ENCODE assay signal across 11 cellular contexts in the genomic region with DNA sequence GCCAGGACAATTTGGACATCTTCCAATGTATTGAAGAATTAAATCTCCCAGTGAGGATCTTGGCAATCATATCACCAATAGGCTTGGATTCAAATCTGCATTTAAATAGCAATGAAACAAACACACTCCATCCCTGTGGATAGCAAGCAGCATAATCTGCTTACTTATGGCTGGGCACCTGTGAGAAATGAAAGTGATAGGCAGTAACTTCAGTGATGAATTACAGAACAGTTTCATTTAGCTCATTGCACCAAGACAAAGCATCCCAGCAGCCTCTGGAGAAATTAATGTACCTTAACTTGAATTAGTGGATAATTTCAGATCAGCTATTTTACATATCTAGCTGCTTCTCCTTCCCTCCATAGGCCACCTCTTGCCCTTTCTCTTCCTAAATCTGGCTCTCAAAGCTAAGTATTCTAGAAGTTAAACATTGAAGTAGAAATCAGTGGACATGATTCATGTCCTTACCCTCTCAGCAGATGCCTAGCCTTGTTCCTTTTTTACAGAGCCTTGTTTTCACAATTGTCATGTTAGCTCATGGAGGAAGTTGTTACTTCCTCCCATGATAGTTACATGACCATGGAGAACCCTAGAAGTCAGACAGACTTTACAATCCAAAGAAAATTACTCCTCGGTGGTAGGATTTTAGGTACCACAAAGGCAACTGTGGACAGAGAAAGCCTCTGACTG.
DNase-seq lines count a peak whose midpoint lies in the region; ATAC-seq, FAIRE-seq and TF ChIP-seq lines count a peak whose summit lies in the region.
"Had no signal": no experiment of that assay in that cellular context is flagged by ENCODE, and none has a peak within 500 bp of the region (broad histone marks: within the 10 kb centered on the region; RNA-seq: fewer than 3 reads in every experiment).

No MANE protein-coding gene starts in this region.

- FAIRE-seq in GM12892 (lab: Jason Lieb, UNC): peak; percentile 60
- FAIRE-seq: bronchial epithelial cell had no signal

- H3K36me3 Mint-ChIP-seq in activated T-cell treated with anti-CD3 and anti-CD28 coated beads, Interleukin-2, amount 50 U/mL, for 4 hours (ENCODE audit: insufficient read depth): peaks cover 1% of the 10 kb centered on the region

- H3K4me3 Mint-ChIP-seq in activated T-cell treated with anti-CD3 and anti-CD28 coated beads, Interleukin-2, amount 50 U/mL, for 4 hours: no peak overlapping the region

- no peak for TF ChIP-seq POLR2A in GM12892 (IDR thresholded peaks at IDR 0.05; ENCODE audit: low read depth, low read length)

- ATAC-seq in GM19463 (IDR thresholded peaks at IDR 0.05; ENCODE audit: unreplicated experiment) (peak; percentile 68), HG03025 (IDR thresholded peaks at IDR 0.05; ENCODE audit: low FRiP score, unreplicated experiment) (peak; percentile 59), HG02884 (IDR thresholded peaks at IDR 0.05; ENCODE audit: unreplicated experiment) (no peak)
- no peak for ATAC-seq in activated T-cell treated with anti-CD3 and anti-CD28 coated beads, Interleukin-2, amount 50 U/mL, for 4 hours

- DNase-seq in GM12892 (ENCODE audit: insufficient read length) (no peak), SKM-1 (lab: John Stamatoyannopoulos, UW; ENCODE audit: unreplicated experiment) (peak; percentile 75), COLO829 (ENCODE audit: low spot score) (no peak)
- DNase-seq in central memory CD4-positive, alpha-beta T cell: no peak
- no peak for DNase-seq in activated T-cell treated with anti-CD3 and anti-CD28 coated beads, Interleukin-2, amount 50 U/mL, for 4 hours
- DNase-seq: activated CD4-positive, CD25-positive, alpha-beta regulatory T cell; NCI-H226 had no signal

- peaks cover 15% of the 10 kb centered on the region for H3K27me3 Mint-ChIP-seq in activated T-cell treated with anti-CD3 and anti-CD28 coated beads, Interleukin-2, amount 50 U/mL, for 4 hours (ENCODE audit: low read depth)

- H3K9me3 Mint-ChIP-seq in activated T-cell treated with anti-CD3 and anti-CD28 coated beads, Interleukin-2, amount 50 U/mL, for 4 hours: peaks cover 4% of the 10 kb centered on the region

- H3K4me1 Mint-ChIP-seq in activated T-cell treated with anti-CD3 and anti-CD28 coated beads, Interleukin-2, amount 50 U/mL, for 4 hours (ENCODE audit: low read depth): no peaks in the 10 kb centered on the region

Comparison
In these comparisons a context has a peak if more than half of its experiments do, and no peak if none do; other contexts are left out.
1. ATAC-seq: peak in GM19463 (single experiment) and HG03025 (single experiment); none in HG02884 (single experiment) and activated T-cell treated with anti-CD3 and anti-CD28 coated beads, Interleukin-2, amount 50 U/mL, for 4 hours (0 of 2).